Comparison of ENCODE assay signal across 12 cellular contexts in genomic region chr9:71916834-71917534, GRCh38. TPM values are rescaled to one million over a fixed set of nuclear protein-coding genes. Genes with fewer than 3 reads are reported as not detected.
DNase-seq lines count a peak whose midpoint lies in the region; ATAC-seq and TF ChIP-seq lines count a peak whose summit lies in the region.
"Had no signal": no experiment of that assay in that cellular context is flagged by ENCODE, and none has a peak within 500 bp of the region (broad histone marks: within the 10 kb centered on the region; RNA-seq: fewer than 3 reads in every experiment).

No MANE protein-coding gene starts in this region.

- H3K4me1 Mint-ChIP-seq in WTC11 = peaks cover 64% of the 10 kb centered on the region

- no peak overlapping the region for H3K27ac ChIP-seq in caudate nucleus (ENCODE audit: low read depth, low read length)
- H3K27ac ChIP-seq: neural progenitor cell, SJSA1 had no signal

- CTCF ChIA-PET in WTC11 (lab: Charles Lee) = no interaction called here

- no peaks in the 10 kb centered on the region for H3K27me3 Mint-ChIP-seq in WTC11 (ENCODE audit: low read depth)

- POLR2A ChIA-PET in WTC11 (lab: Charles Lee) = no interaction called here

- ATAC-seq in GM19328 (IDR thresholded peaks at IDR 0.05; ENCODE audit: unreplicated experiment) (peak; percentile 80), HG02885 (IDR thresholded peaks at IDR 0.05; ENCODE audit: poor library complexity, unreplicated experiment) (peak; percentile 94), WTC11 (no peak)

- peaks cover 23% of the 10 kb centered on the region for H3K9me3 Mint-ChIP-seq in WTC11

- in situ Hi-C loops in GM13977 (cut with MboI; ENCODE audit: low pct_unique_long_range_greater_than_20kb, low sequenced_read_pairs, unreplicated experiment) = no loop called here

- no peak overlapping the region for H3K4me3 Mint-ChIP-seq in WTC11
- H3K4me3 Mint-ChIP-seq: neural progenitor cell had no signal

- peaks cover 33% of the 10 kb centered on the region for H3K36me3 Mint-ChIP-seq in WTC11

- peak; percentile 25 for DNase-seq in GM13977 (ENCODE audit: low spot score)
- no peak for DNase-seq in WTC11 (ENCODE audit: low spot score)
- DNase-seq in DMS79 treated with DMSO at 0.1 percent for 48 hours (lab: John Stamatoyannopoulos, UW) = no peak
- no peak for DNase-seq in NCI-H345 treated with DMSO at 0.1 percent for 48 hours (lab: John Stamatoyannopoulos, UW; ENCODE audit: unreplicated experiment)
- DNase-seq in midbrain (lab: John Stamatoyannopoulos, UW) = no peak
- DNase-seq in caudate nucleus (lab: John Stamatoyannopoulos, UW) = no peak
- DNase-seq: C1 segment of cervical spinal cord; stimulated activated CD4-positive, alpha-beta T cell treated with anti-CD3 and anti-CD28 coated beads, Interleukin-4, amount 100 ng/mL, for 1 hour had no signal

- no peak for TF ChIP-seq CTCF in GM13977 (IDR thresholded peaks at IDR 0.05; ENCODE audit: extremely low read depth, insufficient read depth, missing control alignments)
- TF ChIP-seq CTCF in WTC11 (IDR thresholded peaks at IDR 0.05) = no peak

- 0 out of 2 replicates have a peak overlapping the region, but pooled peaks have one; percentile 50 for H3K27ac Mint-ChIP-seq in WTC11
- H3K27ac Mint-ChIP-seq: neural progenitor cell had no signal

TF ChIP-seq in WTC11, 78 proteins besides CTCF, POLR2A, EP300 and RAD21:
- TF ChIP-seq PRDM15 (CRISPR knock-in tag; IDR thresholded peaks at IDR 0.05) (no peak), ZNF396 (CRISPR knock-in tag; IDR thresholded peaks at IDR 0.05; ENCODE audit: borderline replicate concordance) (no peak), ZNF232 (CRISPR knock-in tag; IDR thresholded peaks at IDR 0.05) (no peak), ATF6 (CRISPR knock-in tag; IDR thresholded peaks at IDR 0.05) (no peak), TEAD4 (CRISPR knock-in tag; IDR thresholded peaks at IDR 0.05) (no peak), MLX (CRISPR knock-in tag; IDR thresholded peaks at IDR 0.05) (no peak), SOX15 (CRISPR knock-in tag; IDR thresholded peaks at IDR 0.05) (no peak), ZBTB21 (CRISPR knock-in tag; IDR thresholded peaks at IDR 0.05; ENCODE audit: borderline replicate concordance) (no peak), TP53 (CRISPR knock-in tag; IDR thresholded peaks at IDR 0.05) (no peak), ZNF416 (CRISPR knock-in tag; IDR thresholded peaks at IDR 0.05) (no peak), EMX1 (CRISPR knock-in tag; IDR thresholded peaks at IDR 0.05) (no peak), PREB (CRISPR knock-in tag; IDR thresholded peaks at IDR 0.05; ENCODE audit: borderline replicate concordance) (no peak), GTF2I (CRISPR knock-in tag; conservative IDR thresholded peaks at IDR 0.05) (no peak), RELA (CRISPR knock-in tag; IDR thresholded peaks at IDR 0.05; ENCODE audit: borderline replicate concordance) (no peak)

RNA-seq across cellular contexts. Expression of gene C9orf85, which starts 5.5 kb away (rescaled TPM):
- total RNA-seq in WTC11 (2021) = 13.2 to 20.2 TPM (median 15.2 TPM) in 3 replicates

RNA-seq across cellular contexts. Expression of gene ABHD17B, which starts 6.0 kb away (rescaled TPM):
- total RNA-seq in WTC11 (2021) = 55.0 to 59.9 TPM (median 56.6 TPM) in 3 replicates
